ENCODE assay signal across 13 cellular contexts in genomic region chr21:45846373-45847160, GRCh38.
DNase-seq lines count a peak whose midpoint lies in the region; ATAC-seq and TF ChIP-seq lines count a peak whose summit lies in the region.
"Had no signal": no experiment of that assay in that cellular context is flagged by ENCODE, and none has a peak within 500 bp of the region (broad histone marks: within the 10 kb centered on the region; RNA-seq: fewer than 3 reads in every experiment).

No MANE protein-coding gene starts in this region.

- H3K27ac Mint-ChIP-seq in activated T-cell treated with anti-CD3 and anti-CD28 coated beads, Interleukin-2, amount 50 U/mL, for 24 hours = no peak overlapping the region
- H3K27ac Mint-ChIP-seq: T-helper 1 cell treated with Interleukin-12 subunit alpha and Interleukin-12 subunit beta and Interleukin-4 antibody, amounts not matched to agents 30 μg/mL and 1 μg/mL, for 36 hours had no signal

- H3K4me3 Mint-ChIP-seq in activated T-cell treated with anti-CD3 and anti-CD28 coated beads, Interleukin-2, amount 50 U/mL, for 24 hours = no peak overlapping the region
- H3K4me3 Mint-ChIP-seq in activated T-cell treated with anti-CD3 and anti-CD28 coated beads, Interleukin-2, amount 50 U/mL, for 4 hours = no peak overlapping the region
- H3K4me3 Mint-ChIP-seq: naive thymus-derived CD4-positive, alpha-beta T cell; T-helper 1 cell treated with Interleukin-12 subunit alpha and Interleukin-12 subunit beta and Interleukin-4 antibody, amounts not matched to agents 30 μg/mL and 1 μg/mL, for 36 hours had no signal

- peaks cover 5% of the 10 kb centered on the region for H3K9me3 Mint-ChIP-seq in activated T-cell treated with anti-CD3 and anti-CD28 coated beads, Interleukin-2, amount 50 U/mL, for 24 hours
- H3K9me3 Mint-ChIP-seq in activated T-cell treated with anti-CD3 and anti-CD28 coated beads, Interleukin-2, amount 50 U/mL, for 4 hours = no peaks in the 10 kb centered on the region

- H3K27me3 Mint-ChIP-seq in activated T-cell treated with anti-CD3 and anti-CD28 coated beads, Interleukin-2, amount 50 U/mL, for 24 hours = peaks cover 9% of the 10 kb centered on the region
- no peaks in the 10 kb centered on the region for H3K27me3 Mint-ChIP-seq in activated T-cell treated with anti-CD3 and anti-CD28 coated beads, Interleukin-2, amount 50 U/mL, for 4 hours (ENCODE audit: low read depth)

- no peaks in the 10 kb centered on the region for H3K36me3 Mint-ChIP-seq in activated T-cell treated with anti-CD3 and anti-CD28 coated beads, Interleukin-2, amount 50 U/mL, for 24 hours (ENCODE audit: low read depth)
- no peaks in the 10 kb centered on the region for H3K36me3 Mint-ChIP-seq in activated T-cell treated with anti-CD3 and anti-CD28 coated beads, Interleukin-2, amount 50 U/mL, for 4 hours (ENCODE audit: insufficient read depth)

- no peak for TF ChIP-seq CTCF in fibroblast of villous mesenchyme (IDR thresholded peaks at IDR 0.05; ENCODE audit: insufficient read depth, low read depth, low read length)

- ATAC-seq in activated T-cell treated with anti-CD3 and anti-CD28 coated beads, Interleukin-2, amount 50 U/mL, for 4 hours = no peak
- no peak for ATAC-seq in GM21390 (IDR thresholded peaks at IDR 0.05; ENCODE audit: unreplicated experiment)
- ATAC-seq: naive thymus-derived CD4-positive, alpha-beta T cell had no signal

- no peak overlapping the region for H3K4me3 ChIP-seq in fibroblast of villous mesenchyme (ENCODE audit: low read depth, low read length)
- H3K4me3 ChIP-seq: thoracic aorta had no signal

- H3K4me1 Mint-ChIP-seq in activated T-cell treated with anti-CD3 and anti-CD28 coated beads, Interleukin-2, amount 50 U/mL, for 24 hours (ENCODE audit: low read depth) = peaks cover 16% of the 10 kb centered on the region
- H3K4me1 Mint-ChIP-seq in activated T-cell treated with anti-CD3 and anti-CD28 coated beads, Interleukin-2, amount 50 U/mL, for 4 hours (ENCODE audit: low read depth) = peaks cover 9% of the 10 kb centered on the region

- peak; percentile 13 for DNase-seq in activated T-cell treated with anti-CD3 and anti-CD28 coated beads, Interleukin-2, amount 50 U/mL, for 24 hours
- DNase-seq in activated T-cell treated with anti-CD3 and anti-CD28 coated beads, Interleukin-2, amount 50 U/mL, for 4 hours = no peak
- DNase-seq in fibroblast of villous mesenchyme (ENCODE audit: low read depth) (peak; percentile 67), mesenteric fat pad (ENCODE audit: low spot score) (peak; percentile 82), EL (no peak), SW480 (ENCODE audit: low spot score) (no peak), SIG-M5 (lab: John Stamatoyannopoulos, UW) (no peak)
- DNase-seq: activated CD4-positive, alpha-beta T cell treated with anti-CD3 and anti-CD28 coated beads, Interleukin-2, amount 50 U/mL, for 48 hours; activated effector memory CD4-positive, alpha-beta T cell treated with Interleukin-2 at 50 U/mL for 16 hours; naive thymus-derived CD4-positive, alpha-beta T cell had no signal

Comparison
In these comparisons a context has a peak if more than half of its experiments do, and no peak if none do; other contexts are left out.
1. DNase-seq: peak in activated T-cell treated with anti-CD3 and anti-CD28 coated beads, Interleukin-2, amount 50 U/mL, for 24 hours (single experiment), fibroblast of villous mesenchyme (single experiment) and mesenteric fat pad (single experiment); none in activated T-cell treated with anti-CD3 and anti-CD28 coated beads, Interleukin-2, amount 50 U/mL, for 4 hours (single experiment), EL (single experiment), SW480 (single experiment) and SIG-M5 (single experiment).